Comparison of ENCODE assay signal across 15 cellular contexts in genomic region chr9:35944173-35944572, GRCh38. TPM values are rescaled to one million over a fixed set of nuclear protein-coding genes. Genes with fewer than 3 reads are reported as not detected.
"Had no signal": no experiment of that assay in that cellular context is flagged by ENCODE, and none has a peak within 500 bp of the region (broad histone marks: within the 10 kb centered on the region; RNA-seq: fewer than 3 reads in every experiment).

No MANE protein-coding gene starts in this region.

- ATAC-seq: activated CD8-positive, alpha-beta T cell treated with anti-CD3 and anti-CD28 coated beads, Interleukin-2, amount 10 ng/mL, durations not matched to agents 7 days and 5 days; body of pancreas had no signal

- H3K4me3 ChIP-seq: adrenal gland, body of pancreas, pancreas, thoracic aorta, vagina had no signal

- H3K27ac ChIP-seq: adrenal gland, body of pancreas, pancreas, vagina had no signal

- DNase-seq: activated CD4-positive, alpha-beta T cell treated with anti-CD3 and anti-CD28 coated beads for 4 hours; activated CD8-positive, alpha-beta memory T cell treated with anti-CD3 and anti-CD28 coated beads, Interleukin-2, amount 50 U/mL, for 48 hours; activated CD8-positive, alpha-beta T cell treated with anti-CD3 and anti-CD28 coated beads, Interleukin-2, amount 10 ng/mL, durations not matched to agents 7 days and 5 days; activated naive CD4-positive, alpha-beta T cell treated with anti-CD3 and anti-CD28 coated beads for 36 hours; adrenal gland; body of pancreas; nephron progenitor cell; pancreas; stimulated activated CD4-positive, alpha-beta T cell treated with anti-CD3 and anti-CD28 coated beads, Interleukin-4, amount 100 ng/mL, for 24 hours; stimulated activated naive CD8-positive, alpha-beta T cell treated with anti-CD3 and anti-CD28 coated beads, Interleukin-15, amount 100 ng/mL, for 72 hours had no signal

- H3K4me1 ChIP-seq: pancreas had no signal

- H3K9me3 ChIP-seq: adrenal gland, body of pancreas, pancreas, thoracic aorta, vagina had no signal

- H3K36me3 ChIP-seq: adrenal gland, pancreas, thoracic aorta, vagina had no signal

- FAIRE-seq: pancreas had no signal

- H3K27me3 ChIP-seq: adrenal gland, body of pancreas, pancreas, vagina had no signal

RNA-seq across cellular contexts. Expression of gene OR2S2, which starts 13.8 kb away (rescaled TPM):
- total RNA-seq: activated CD8-positive, alpha-beta T cell treated with anti-CD3 and anti-CD28 coated beads, Interleukin-2, amount 10 ng/mL, durations not matched to agents 7 days and 5 days; activated naive CD4-positive, alpha-beta T cell treated with anti-CD3 and anti-CD28 coated beads for 36 hours; adrenal gland; body of pancreas; lung microvascular endothelial cell; pancreas; renal cortical epithelial cell; thoracic aorta; vagina had no signal
- polyA plus RNA-seq: adrenal gland, esophagus, pancreas had no signal

RNA-seq across cellular contexts. Expression of gene SPAAR, which starts 34.9 kb away (rescaled TPM):
- total RNA-seq: activated CD8-positive, alpha-beta T cell treated with anti-CD3 and anti-CD28 coated beads, Interleukin-2, amount 10 ng/mL, durations not matched to agents 7 days and 5 days; activated naive CD4-positive, alpha-beta T cell treated with anti-CD3 and anti-CD28 coated beads for 36 hours; renal cortical epithelial cell had no signal

RNA-seq across cellular contexts. Expression of gene HRCT1, which starts 38.2 kb away (rescaled TPM):
- total RNA-seq: activated CD8-positive, alpha-beta T cell treated with anti-CD3 and anti-CD28 coated beads, Interleukin-2, amount 10 ng/mL, durations not matched to agents 7 days and 5 days; activated naive CD4-positive, alpha-beta T cell treated with anti-CD3 and anti-CD28 coated beads for 36 hours had no signal
